8 cellular contexts compared by ENCODE assay signal in genomic region chr13:73722120-73722519, GRCh38.
DNase-seq lines count a peak whose midpoint lies in the region; ATAC-seq and TF ChIP-seq lines count a peak whose summit lies in the region.

No MANE protein-coding gene starts in this region.

- TF ChIP-seq RAD21 in Ishikawa (IDR thresholded peaks at IDR 0.05; ENCODE audit: low read depth), result peak; percentile 35; the same call in 1 of the 2 replicates

- no peak for TF ChIP-seq EP300 in Ishikawa (IDR thresholded peaks at IDR 0.05; ENCODE audit: borderline replicate concordance)

- H3K27ac ChIP-seq in dorsolateral prefrontal cortex, result no peak overlapping the region

- no peaks in the 10 kb centered on the region for H3K27me3 ChIP-seq in dorsolateral prefrontal cortex

- no peak overlapping the region for H3K4me3 Mint-ChIP-seq in mesothelial cell of epicardium

- peak; percentile 88 to 97 for ATAC-seq in activated CD4-positive, CD25-positive, alpha-beta regulatory T cell treated with anti-CD3 and anti-CD28 coated beads, Interleukin-2, amount 50 U/mL, for 24 hours
- ATAC-seq in GM21737 (IDR thresholded peaks at IDR 0.05; ENCODE audit: unreplicated experiment), result peak; percentile 96

- peaks cover 8% of the 10 kb centered on the region for H3K4me1 Mint-ChIP-seq in mesothelial cell of epicardium

- H3K27me3 Mint-ChIP-seq in mesothelial cell of epicardium (ENCODE audit: low read depth), result no peaks in the 10 kb centered on the region

- peaks cover 5% of the 10 kb centered on the region for H3K9me3 Mint-ChIP-seq in mesothelial cell of epicardium

- peak in 41 of 56 donors; percentile 11 to 48 (median 30) for TF ChIP-seq CTCF in dorsolateral prefrontal cortex (IDR thresholded peaks at IDR 0.05 in 54 of 56, conservative IDR thresholded peaks at IDR 0.05 in 2 of 56; ENCODE audit: low read depth in 1 of 56, partially characterized antibody in 56 of 56)
- TF ChIP-seq CTCF in mesothelial cell of epicardium (IDR thresholded peaks at IDR 0.05; ENCODE audit: unreplicated experiment), result no peak

- peaks cover 1% of the 10 kb centered on the region for H3K36me3 Mint-ChIP-seq in mesothelial cell of epicardium

- intact Hi-C loops in dorsolateral prefrontal cortex (cut with DNase I), result no loop called here

- no peak overlapping the region for H3K27ac Mint-ChIP-seq in mesothelial cell of epicardium

- no peak for DNase-seq in activated CD4-positive, CD25-positive, alpha-beta regulatory T cell treated with anti-CD3 and anti-CD28 coated beads, Interleukin-2, amount 50 U/mL, for 72 hours
- no peak for DNase-seq in dorsolateral prefrontal cortex
- DNase-seq in smooth muscle cell of the brain vasculature (ENCODE audit: low read depth, low spot score), result peak; percentile 28
- DNase-seq in mesothelial cell of epicardium (ENCODE audit: low spot score in 2 of 2, unreplicated experiment in 2 of 2), result no peak
- DNase-seq in SIG-M5 treated with dmso at 0.1 percent for 504 hours (lab: John Stamatoyannopoulos, UW; ENCODE audit: unreplicated experiment), result no peak

- H3K4me3 ChIP-seq in dorsolateral prefrontal cortex, result no peak overlapping the region

TF ChIP-seq in Ishikawa, 13 proteins besides CTCF, POLR2A, EP300 and RAD21:
- TF ChIP-seq EGR1 (IDR thresholded peaks at IDR 0.05) (no peak), ZBTB7A (IDR thresholded peaks at IDR 0.05; ENCODE audit: low read depth) (no peak), NFIC (IDR thresholded peaks at IDR 0.05) (no peak), REST (IDR thresholded peaks at IDR 0.05; ENCODE audit: low read depth) (no peak), FOXM1 (IDR thresholded peaks at IDR 0.05; ENCODE audit: borderline replicate concordance, low read depth) (no peak), USF1 (IDR thresholded peaks at IDR 0.05) (no peak), TCF12 (IDR thresholded peaks at IDR 0.05; ENCODE audit: low read depth) (no peak), CEBPB (IDR thresholded peaks at IDR 0.05) (no peak), TAF1 (IDR thresholded peaks at IDR 0.05; ENCODE audit: low read depth) (no peak), TEAD4 (IDR thresholded peaks at IDR 0.05) (no peak), CREB1 (IDR thresholded peaks at IDR 0.05; ENCODE audit: low read depth) (no peak)
TF ChIP-seq in Ishikawa: peak in this region for 0.
